25 cellular contexts compared by ENCODE assay signal in the genomic region with DNA sequence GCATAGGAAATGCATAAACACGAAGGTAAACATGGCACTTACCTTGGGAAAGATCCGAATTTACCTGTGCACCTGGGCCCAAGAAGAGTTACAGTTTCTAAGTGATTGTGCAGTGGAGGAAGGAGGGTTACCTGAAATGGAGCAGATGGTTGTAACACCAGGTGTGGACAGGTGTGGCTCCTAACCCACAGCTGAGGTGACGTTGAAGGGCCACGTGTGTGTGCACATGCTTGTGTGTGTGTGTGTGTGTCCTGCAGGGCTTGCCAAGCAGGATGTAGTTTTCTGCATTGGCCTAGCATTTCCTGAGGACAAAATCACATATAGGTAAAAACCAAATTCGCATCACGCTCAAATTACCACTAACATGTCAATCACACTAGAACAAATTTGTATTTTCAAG.
"Had no signal": no experiment of that assay in that cellular context is flagged by ENCODE, and none has a peak within 500 bp of the region (broad histone marks: within the 10 kb centered on the region; RNA-seq: fewer than 3 reads in every experiment).

No MANE protein-coding gene starts in this region.

- H3K4me3 Mint-ChIP-seq: activated B cell treated with CpG ODN at 0.5 μM for 24 hours; activated CD8-positive, alpha-beta memory T cell treated with anti-CD3 and anti-CD28 coated beads, Interleukin-2, amount 10 ng/mL, durations not matched to agents 7 days and 5 days; activated CD8-positive, alpha-beta T cell treated with anti-CD3 and anti-CD28 coated beads for 36 hours; mesothelial cell of epicardium; naive thymus-derived CD8-positive, alpha-beta T cell; neural crest cell; T-helper 2 cell treated with Interferon-gamma antibody and Interleukin-4, amounts not matched to agents 5 μg/mL and 100 μg/mL, for 36 hours had no signal

- H3K36me3 Mint-ChIP-seq: activated CD8-positive, alpha-beta memory T cell treated with anti-CD3 and anti-CD28 coated beads, Interleukin-2, amount 10 ng/mL, durations not matched to agents 7 days and 5 days; activated naive CD4-positive, alpha-beta T cell treated with anti-CD3 and anti-CD28 coated beads, Interleukin-2, amount 50 U/mL, for 72 hours; mesothelial cell of epicardium; naive thymus-derived CD8-positive, alpha-beta T cell had no signal

- H3K27ac Mint-ChIP-seq: activated B cell treated with CpG ODN at 0.5 μM for 24 hours; activated CD8-positive, alpha-beta memory T cell treated with anti-CD3 and anti-CD28 coated beads, Interleukin-2, amount 10 ng/mL, durations not matched to agents 7 days and 5 days; activated CD8-positive, alpha-beta T cell treated with anti-CD3 and anti-CD28 coated beads for 36 hours; activated naive CD4-positive, alpha-beta T cell treated with anti-CD3 and anti-CD28 coated beads, Interleukin-2, amount 50 U/mL, for 72 hours; activated T-helper 2 cell treated with anti-CD3 and anti-CD28 coated beads, Interferon-gamma antibody, Interleukin-2, Interleukin-4, amounts not matched to agents 10 μg/mL and 5 μg/mL and 100 μg/mL, durations not matched to agents 14 hours and 24 hours and 36 hours; mesothelial cell of epicardium; naive thymus-derived CD8-positive, alpha-beta T cell; T-helper 2 cell treated with Interferon-gamma antibody and Interleukin-4, amounts not matched to agents 5 μg/mL and 100 μg/mL, for 36 hours had no signal

- H3K4me1 Mint-ChIP-seq: activated B cell treated with CpG ODN at 0.5 μM for 24 hours; activated CD8-positive, alpha-beta memory T cell treated with anti-CD3 and anti-CD28 coated beads, Interleukin-2, amount 10 ng/mL, durations not matched to agents 7 days and 5 days; naive thymus-derived CD8-positive, alpha-beta T cell had no signal

- DNase-seq: activated B cell treated with CpG ODN at 0.5 μM for 24 hours; activated CD4-positive, alpha-beta T cell treated with anti-CD3 and anti-CD28 coated beads, Interleukin-2, amount 50 U/mL, for 1 hour; activated CD8-positive, alpha-beta memory T cell treated with anti-CD3 and anti-CD28 coated beads, Interleukin-2, amount 10 ng/mL, durations not matched to agents 7 days and 5 days; activated CD8-positive, alpha-beta T cell treated with anti-CD3 and anti-CD28 coated beads for 36 hours; activated T-cell treated with anti-CD3 and anti-CD28 coated beads, Interleukin-2, amount 50 U/mL, for 48 hours; effector CD8-positive, alpha-beta T cell; esophagus squamous epithelium; left cardiac atrium; naive thymus-derived CD8-positive, alpha-beta T cell; occipital lobe; stimulated activated CD4-positive, alpha-beta T cell treated with anti-CD3 and anti-CD28 coated beads, Interleukin-15, amount 100 ng/mL, for 24 hours; stimulated activated CD4-positive, alpha-beta T cell treated with anti-CD3 and anti-CD28 coated beads, Interleukin-2, amount 100 ng/mL, for 24 hours; stimulated activated naive CD4-positive, alpha-beta T cell; T-helper 1 cell; tibial artery had no signal

- H3K9me3 Mint-ChIP-seq: activated B cell treated with CpG ODN at 0.5 μM for 24 hours; activated CD8-positive, alpha-beta T cell treated with anti-CD3 and anti-CD28 coated beads for 36 hours; activated naive CD4-positive, alpha-beta T cell treated with anti-CD3 and anti-CD28 coated beads, Interleukin-2, amount 50 U/mL, for 72 hours; activated T-helper 2 cell treated with anti-CD3 and anti-CD28 coated beads, Interferon-gamma antibody, Interleukin-2, Interleukin-4, amounts not matched to agents 10 μg/mL and 5 μg/mL and 100 μg/mL, durations not matched to agents 14 hours and 24 hours and 36 hours; mesothelial cell of epicardium; naive thymus-derived CD8-positive, alpha-beta T cell; neural crest cell; T-helper 2 cell treated with Interferon-gamma antibody and Interleukin-4, amounts not matched to agents 5 μg/mL and 100 μg/mL, for 36 hours had no signal

- FAIRE-seq: colon, endometrium, frontal cortex, keratinocyte had no signal

- ATAC-seq: activated CD8-positive, alpha-beta memory T cell treated with anti-CD3 and anti-CD28 coated beads, Interleukin-2, amount 10 ng/mL, durations not matched to agents 7 days and 5 days; activated CD8-positive, alpha-beta T cell treated with anti-CD3 and anti-CD28 coated beads for 36 hours; activated naive CD4-positive, alpha-beta T cell treated with anti-CD3 and anti-CD28 coated beads, Interleukin-2, amount 50 U/mL, for 72 hours; left cardiac atrium; naive thymus-derived CD8-positive, alpha-beta T cell; psoas muscle had no signal
